Comparison of ENCODE assay signal across 8 cellular contexts in genomic region chr18:70288171-70288850, GRCh38. TPM values are rescaled to one million over a fixed set of nuclear protein-coding genes. Genes with fewer than 3 reads are reported as not detected.
DNase-seq lines count a peak whose midpoint lies in the region; ATAC-seq, FAIRE-seq and TF ChIP-seq lines count a peak whose summit lies in the region.

No MANE protein-coding gene starts in this region.

- H3K4me3 ChIP-seq in Panc1 (ENCODE audit: low read depth in 2 of 2, low read length in 2 of 2) (peak overlapping the region; percentile 52 to 77), endocrine pancreas (ENCODE audit: control insufficient read depth, insufficient read depth, low read length) (peak overlapping the region; percentile 69)

- in situ Hi-C loops in Panc1 (cut with HindIII; ENCODE audit: low pct_unique_long_range_greater_than_20kb, low sequenced_read_pairs), result no loop called here

- H3K9me3 ChIP-seq in Panc1 (ENCODE audit: control insufficient read depth, insufficient read depth, low read depth, low read length) (no peaks in the 10 kb centered on the region), endocrine pancreas (ENCODE audit: control insufficient read depth, low read length) (no peaks in the 10 kb centered on the region)

- intact Hi-C loops in Right ventricle myocardium inferior (cut with DNase I) (loop anchor here (2.0 to 5.0 kb wide), 3 partner anchors 41 to 146 kb away; partner anchors contain the start of gene RTTN), cardiac septum (cut with DNase I) (loop anchor here (2.0 to 5.0 kb wide), 2 partner anchors 84 to 134 kb away; partner anchors contain the start of gene RTTN), Panc1 (cut with micrococcal nuclease; ENCODE audit: unreplicated experiment) (no loop called here)

- BruUV-seq in Panc1 (replicated peaks; lab: Mats Ljungman, UMichigan), result no TSS peak

- H3K27ac ChIP-seq in Panc1 (ENCODE audit: low read length), result peak overlapping the region; percentile 87

- H3K36me3 Mint-ChIP-seq in mesothelial cell of epicardium, result no peaks in the 10 kb centered on the region

- H3K27ac Mint-ChIP-seq in mesothelial cell of epicardium, result peak overlapping the region; percentile 88

- H3K4me3 Mint-ChIP-seq in mesothelial cell of epicardium, result peak overlapping the region; percentile 62

- H3K27me3 Mint-ChIP-seq in mesothelial cell of epicardium (ENCODE audit: low read depth), result no peaks in the 10 kb centered on the region

- H3K9me3 Mint-ChIP-seq in mesothelial cell of epicardium, result no peaks in the 10 kb centered on the region

- H3K4me1 ChIP-seq in Panc1 (ENCODE audit: control insufficient read depth, insufficient read depth, low read length), result peaks cover 19% of the 10 kb centered on the region
- peaks cover 10% of the 10 kb centered on the region for H3K4me1 ChIP-seq in endocrine pancreas (ENCODE audit: control insufficient read depth, insufficient read depth, low read length)

- CTCF ChIA-PET in Panc1 (lab: Charles Lee), result no interaction called here

- FAIRE-seq in urothelium cell line (lab: Jason Lieb, UNC), result no peak

- TF ChIP-seq CTCF in Panc1 (IDR thresholded peaks at IDR 0.05), result no peak
- no peak for TF ChIP-seq CTCF in mesothelial cell of epicardium (IDR thresholded peaks at IDR 0.05; ENCODE audit: unreplicated experiment)

- no peaks in the 10 kb centered on the region for H3K36me3 ChIP-seq in Panc1 (ENCODE audit: control insufficient read depth, insufficient read depth, low read length)
- H3K36me3 ChIP-seq in endocrine pancreas (ENCODE audit: control insufficient read depth, insufficient read depth, low read length), result no peaks in the 10 kb centered on the region

- H3K27me3 ChIP-seq in Panc1 (ENCODE audit: control insufficient read depth, insufficient read depth, low read length), result no peaks in the 10 kb centered on the region
- H3K27me3 ChIP-seq in endocrine pancreas (ENCODE audit: control insufficient read depth, insufficient read depth, low read length), result no peaks in the 10 kb centered on the region

- POLR2A ChIA-PET in Panc1 (lab: Charles Lee), result no interaction called here

- ATAC-seq in Right ventricle myocardium inferior (peak; percentile 16), HG02610 (IDR thresholded peaks at IDR 0.05; ENCODE audit: unreplicated experiment) (peak; percentile 24), Panc1 (peak; percentile 55)

- DNase-seq in Right ventricle myocardium inferior (ENCODE audit: missing footprints) (no peak), cardiac septum (ENCODE audit: low spot score) (no peak), Panc1 (ENCODE audit: low read depth, low spot score) (no peak), mesothelial cell of epicardium (ENCODE audit: low spot score in 2 of 2, unreplicated experiment in 2 of 2) (peak in 1 of 2 experiments; percentile 65), urothelium cell line (ENCODE audit: low spot score) (peak; percentile 45), GOT3 (lab: John Stamatoyannopoulos, UW) (no peak)

- peak overlapping the region; percentile 82 for H3K9ac ChIP-seq in endocrine pancreas (ENCODE audit: control insufficient read depth, insufficient read depth, low read length)

- H3K4me1 Mint-ChIP-seq in mesothelial cell of epicardium, result peaks cover 38% of the 10 kb centered on the region

RNA-seq across cellular contexts. Expression of gene SOCS6, which starts 0.5 kb away (rescaled TPM):
- total RNA-seq in Right ventricle myocardium inferior (21.8 TPM), cardiac septum (22.8 TPM), Panc1 (2021; ENCODE audit: unreplicated experiment) (43.0 TPM), mesothelial cell of epicardium (26.8 to 29.3 TPM (median 27.0 TPM) in 3 replicates)
- polyA plus RNA-seq in Panc1 (2012; ENCODE audit: insufficient read length), result 22.7 TPM
